In the genomic region with DNA sequence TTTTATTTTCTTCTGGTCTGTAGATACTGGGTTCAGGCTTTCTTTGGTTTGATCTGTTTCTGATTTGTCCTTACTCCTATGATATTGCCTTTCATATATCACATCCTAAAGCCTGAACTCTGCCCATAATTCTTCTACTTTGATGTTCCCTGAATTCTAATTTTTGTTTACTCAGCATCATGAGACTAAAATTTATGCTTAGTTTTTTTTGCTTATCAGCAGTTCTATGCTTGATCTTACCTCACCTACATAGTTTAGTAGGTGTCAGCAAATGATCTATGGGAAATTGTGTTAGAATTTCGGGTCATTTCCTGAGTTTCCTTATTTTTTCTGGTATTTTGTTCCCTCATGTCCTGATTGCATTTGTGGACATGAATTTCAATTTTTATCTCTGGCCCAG, we compare ENCODE assay signal across 9 cellular contexts.
"Had no signal": no experiment of that assay in that cellular context is flagged by ENCODE, and none has a peak within 500 bp of the region (broad histone marks: within the 10 kb centered on the region; RNA-seq: fewer than 3 reads in every experiment).

No MANE protein-coding gene starts in this region.

- ATAC-seq: HCT116 had no signal

- H3K4me3 ChIP-seq: GM23248, HAP-1 had no signal

- H3K4me1 ChIP-seq: HAP-1 had no signal

- H3K27ac Mint-ChIP-seq: HFFc6 had no signal

- H3K36me3 ChIP-seq: HAP-1 had no signal

- H3K27ac ChIP-seq: GM23248, HL-60 had no signal

- H3K27me3 Mint-ChIP-seq: IgD-negative memory B cell had no signal

- DNase-seq: GM23248, GOT3, H7, HFFc6, KG1 had no signal

- H3K4me3 Mint-ChIP-seq: HFFc6, IgD-negative memory B cell had no signal

- H2AFZ ChIP-seq: GM23248 had no signal

- H3K9ac ChIP-seq: GM23248 had no signal
